Comparison of ENCODE assay signal across 10 cellular contexts in genomic region chr7:95324396-95324795, GRCh38.
DNase-seq lines count a peak whose midpoint lies in the region; ATAC-seq, FAIRE-seq and TF ChIP-seq lines count a peak whose summit lies in the region.
"Had no signal": no experiment of that assay in that cellular context is flagged by ENCODE, and none has a peak within 500 bp of the region (broad histone marks: within the 10 kb centered on the region; RNA-seq: fewer than 3 reads in every experiment).

TSS of gene PON1 (minus strand) at chr7:95324532. CDS start at chr7:95324475, 57 bp downstream.

- H3K4me3 ChIP-seq in iPS-11a (ENCODE audit: low read depth, low read length) (peak within 1 kb of the TSS; percentile 6), HAP-1 (no peak within 1 kb of the TSS)
- H3K4me3 ChIP-seq: pancreas had no signal

- DNase-seq in DMS153 (lab: John Stamatoyannopoulos, UW), result peak; percentile 13
- peak; percentile 83 for DNase-seq in NCI-H69 (lab: John Stamatoyannopoulos, UW)
- DNase-seq in foreskin melanocyte, result no peak
- DNase-seq in HAP-1 (ENCODE audit: low spot score in 2 of 2), result no peak
- DNase-seq in D721Med (ENCODE audit: insufficient read length, low spot score), result no peak
- no peak for DNase-seq in NCI-H2171 treated with DMSO at 0.1 percent for 48 hours (lab: John Stamatoyannopoulos, UW)
- DNase-seq: EL had no signal

- in situ Hi-C loops in HAP-1 (cut with MboI; ENCODE audit: low sequenced_read_pairs), result no loop called here

- no peaks in the 10 kb centered on the region for H3K36me3 ChIP-seq in HAP-1 (replicated peaks)
- H3K36me3 ChIP-seq: pancreas had no signal

- TF ChIP-seq CTCF in D721Med (IDR thresholded peaks at IDR 0.05; ENCODE audit: insufficient read depth, missing control alignments), result no peak

- ATAC-seq in GM19467 (IDR thresholded peaks at IDR 0.05; ENCODE audit: unreplicated experiment), result peak; percentile 63

- H3K9me3 ChIP-seq in HAP-1, result no peaks in the 10 kb centered on the region
- H3K9me3 ChIP-seq: pancreas had no signal

- no peak for FAIRE-seq in D721Med (lab: Jason Lieb, UNC)
- FAIRE-seq: pancreas had no signal

- H3K27me3 ChIP-seq in HAP-1 (ENCODE audit: low read depth), result no peaks in the 10 kb centered on the region
- H3K27me3 ChIP-seq: pancreas had no signal

- H3K4me1 ChIP-seq in HAP-1, result peaks cover 11% of the 10 kb centered on the region
- H3K4me1 ChIP-seq: pancreas had no signal

Comparison
In these comparisons a context has a peak if more than half of its experiments do, and no peak if none do; other contexts are left out.
1. DNase-seq: peak in DMS153 (single experiment) and NCI-H69 (single experiment); none in foreskin melanocyte (single experiment), HAP-1 (0 of 2), D721Med (single experiment) and NCI-H2171 treated with DMSO at 0.1 percent for 48 hours (single experiment).